ENCODE assay signal across 18 cellular contexts in genomic region chr6:39885691-39886090, GRCh38. TPM values are rescaled to one million over a fixed set of nuclear protein-coding genes. Genes with fewer than 3 reads are reported as not detected.
A peak's percentile ranks its signal among the peaks of the same experiment; 100 is the strongest.
DNase-seq lines count a peak whose midpoint lies in the region; ATAC-seq and TF ChIP-seq lines count a peak whose summit lies in the region.
"Had no signal": no experiment of that assay in that cellular context is flagged by ENCODE, and none has a peak within 500 bp of the region (broad histone marks: within the 10 kb centered on the region; RNA-seq: fewer than 3 reads in every experiment).

No MANE protein-coding gene starts in this region.

- H3K36me3 ChIP-seq in ascending aorta (no peaks in the 10 kb centered on the region), esophagus (ENCODE audit: control insufficient read depth in 2 of 2, insufficient read depth in 2 of 2, low read length in 1 of 2) (no peaks in the 10 kb centered on the region), osteoblast (ENCODE audit: insufficient read depth, low read length) (peaks cover 9% of the 10 kb centered on the region), thoracic aorta (no peaks in the 10 kb centered on the region)

- no peak overlapping the region for H3K4me3 ChIP-seq in ascending aorta
- H3K4me3 ChIP-seq in esophagus (ENCODE audit: low read depth in 1 of 2, low read length in 2 of 2) = no peak overlapping the region
- H3K4me3 ChIP-seq in osteoblast (ENCODE audit: insufficient read depth, low read length) = no peak overlapping the region
- H3K4me3 ChIP-seq in thoracic aorta = no peak overlapping the region
- no peak overlapping the region for H3K4me3 ChIP-seq in foreskin fibroblast (ENCODE audit: low read depth in 1 of 2, low read length in 2 of 2)
- H3K4me3 ChIP-seq: GM23248, K562, PC-9 had no signal

- intact Hi-C loops in ascending aorta (cut with DNase I) = loop anchor here (5.0 to 10.0 kb wide), 4 partner anchors 33 to 541 kb away; partner anchors contain the start of gene KIF6

- 85 to 89% methylated on average over 7 of the region's 7 CpGs for WGBS in esophagus, 2 donors

- H3K9me3 ChIP-seq in ascending aorta (no peaks in the 10 kb centered on the region), esophagus (ENCODE audit: control insufficient read depth in 2 of 2, insufficient read depth in 1 of 2, low read depth in 1 of 2, low read length in 1 of 2) (no peaks in the 10 kb centered on the region), osteoblast (ENCODE audit: low read depth, low read length) (no peaks in the 10 kb centered on the region), thoracic aorta (no peaks in the 10 kb centered on the region)

- H3K79me2 ChIP-seq in osteoblast (ENCODE audit: insufficient read depth, low read length) = no peaks in the 10 kb centered on the region

- no peak overlapping the region for H2AFZ ChIP-seq in osteoblast (ENCODE audit: low read length)
- H2AFZ ChIP-seq: GM23248, PC-9 had no signal

- no peaks in the 10 kb centered on the region for H4K20me1 ChIP-seq in osteoblast (ENCODE audit: insufficient read depth, low read length)

- H3K27me3 ChIP-seq in ascending aorta = no peaks in the 10 kb centered on the region
- H3K27me3 ChIP-seq in esophagus (ENCODE audit: control insufficient read depth in 1 of 2, insufficient read depth in 2 of 2, low read length in 2 of 2) = no peaks in the 10 kb centered on the region
- H3K27me3 ChIP-seq in osteoblast (ENCODE audit: insufficient read depth, low read length) = no peaks in the 10 kb centered on the region
- H3K27me3 ChIP-seq in thoracic aorta (replicated peaks; ENCODE audit: insufficient read depth) = no peaks in the 10 kb centered on the region

- H3K4me1 ChIP-seq in ascending aorta = peaks cover 36 to 74% of the 10 kb centered on the region in 2 donors
- no peaks in the 10 kb centered on the region for H3K4me1 ChIP-seq in esophagus (ENCODE audit: control insufficient read depth in 2 of 2, insufficient read depth in 2 of 2, low read length in 1 of 2)
- H3K4me1 ChIP-seq in osteoblast (ENCODE audit: insufficient read depth, low read length) = peaks cover 76% of the 10 kb centered on the region
- peaks cover 40 to 87% of the 10 kb centered on the region in 2 donors for H3K4me1 ChIP-seq in thoracic aorta (ENCODE audit: control insufficient read depth in 1 of 2, low read depth in 2 of 2)

- ATAC-seq in thoracic aorta (ENCODE audit: insufficient number of reproducible peaks, low FRiP score, low read depth) = no peak
- no peak for ATAC-seq in HG03565 (IDR thresholded peaks at IDR 0.05; ENCODE audit: unreplicated experiment)
- ATAC-seq: HCT116, K562 had no signal

- peak overlapping the region; percentile 90 to 95 for H3K27ac ChIP-seq in ascending aorta
- H3K27ac ChIP-seq in esophagus (ENCODE audit: low read depth in 2 of 2, low read length in 1 of 2) = peak overlapping the region; percentile 15 to 16
- peak overlapping the region; percentile 99 for H3K27ac ChIP-seq in osteoblast (ENCODE audit: low read depth, low read length)
- peak overlapping the region; percentile 88 to 96 for H3K27ac ChIP-seq in thoracic aorta
- H3K27ac ChIP-seq: GM23248, PC-9 had no signal

- TF ChIP-seq CTCF in ascending aorta (IDR thresholded peaks at IDR 0.05) (no peak), osteoblast (IDR thresholded peaks at IDR 0.05; ENCODE audit: extremely low read depth, low read depth, low read length) (no peak), thoracic aorta (IDR thresholded peaks at IDR 0.05) (no peak), foreskin fibroblast (IDR thresholded peaks at IDR 0.05; ENCODE audit: low read depth, low read length) (no peak)

- DNase-seq in ascending aorta (ENCODE audit: low spot score in 2 of 2) = no peak
- no peak for DNase-seq in osteoblast (ENCODE audit: insufficient read length, low spot score, missing footprints)
- no peak for DNase-seq in thoracic aorta (ENCODE audit: low spot score)
- DNase-seq in foreskin fibroblast = no peak
- no peak for DNase-seq in NK-92 (lab: John Stamatoyannopoulos, UW; ENCODE audit: unreplicated experiment)
- no peak for DNase-seq in midbrain (lab: John Stamatoyannopoulos, UW)
- DNase-seq: CD8-positive, alpha-beta memory T cell; DND-41; GDM1; GM23248; NCI-H146; NCI-H2227 treated with DMSO at 0.1 percent for 48 hours; NCI-H69; PC-9 had no signal

- no peak overlapping the region for H3K4me2 ChIP-seq in osteoblast (ENCODE audit: insufficient read depth, low read length)
- H3K4me2 ChIP-seq: PC-9 had no signal

RNA-seq across cellular contexts. Expression of gene MOCS1, which starts 48.6 kb away (rescaled TPM):
- total RNA-seq in ascending aorta (45.4 TPM), osteoblast (25.3 and 28.3 TPM in 2 replicates), thoracic aorta (10 to 100 TPM; 29.1 to 44.9 TPM)
- 1 to 10 TPM; 3.8 to 5.9 TPM for polyA plus RNA-seq in esophagus
- total RNA-seq: PC-9 had no signal

Comparison
In these comparisons a context has a peak if more than half of its experiments do, and no peak if none do; other contexts are left out.
1. H3K27ac ChIP-seq: peak in every context shown above with its lines; median percentile 99 in osteoblast; 92 in ascending aorta; 92 in thoracic aorta; 16 in esophagus.